ENCODE assay signal across 38 cellular contexts in genomic region chr16:7628981-7629380, GRCh38.
"Had no signal": no experiment of that assay in that cellular context is flagged by ENCODE, and none has a peak within 500 bp of the region (broad histone marks: within the 10 kb centered on the region; RNA-seq: fewer than 3 reads in every experiment).

No MANE protein-coding gene starts in this region.

- H3K4me1 ChIP-seq: adrenal gland, body of pancreas, breast epithelium had no signal

- H3K4me3 Mint-ChIP-seq: activated CD4-positive, alpha-beta memory T cell treated with anti-CD3 and anti-CD28 coated beads, Interleukin-2, amount 10 ng/mL, durations not matched to agents 7 days and 5 days; activated CD4-positive, alpha-beta T cell treated with anti-CD3 and anti-CD28 coated beads for 36 hours; activated CD4-positive, alpha-beta T cell treated with anti-CD3 and anti-CD28 coated beads, Interleukin-2, amount 10 ng/mL, durations not matched to agents 7 days and 5 days; activated CD8-positive, alpha-beta memory T cell treated with anti-CD3 and anti-CD28 coated beads, Interleukin-2, amount 10 ng/mL, durations not matched to agents 7 days and 5 days; activated CD8-positive, alpha-beta T cell treated with anti-CD3 and anti-CD28 coated beads, Interleukin-2, amount 10 ng/mL, durations not matched to agents 7 days and 5 days; activated naive CD4-positive, alpha-beta T cell treated with anti-CD3 and anti-CD28 coated beads for 36 hours; activated naive CD8-positive, alpha-beta T cell treated with anti-CD3 and anti-CD28 coated beads for 36 hours; activated T-cell treated with anti-CD3 and anti-CD28 coated beads, Interleukin-2, amount 50 U/mL, for 24 hours; activated T-helper 17 cell treated with anti-CD3 and anti-CD28 coated beads, Interleukin-2, amount 50 U/mL, for 72 hours; central memory CD8-positive, alpha-beta T cell; T-helper 1 cell treated with Interleukin-12 subunit alpha and Interleukin-12 subunit beta and Interleukin-4 antibody, amounts not matched to agents 30 μg/mL and 1 μg/mL, for 36 hours; T-helper 2 cell treated with Interferon-gamma antibody and Interleukin-4, amounts not matched to agents 5 μg/mL and 100 μg/mL, for 36 hours had no signal

- H3K36me3 Mint-ChIP-seq: activated CD8-positive, alpha-beta memory T cell treated with anti-CD3 and anti-CD28 coated beads, Interleukin-2, amount 10 ng/mL, durations not matched to agents 7 days and 5 days; activated naive CD8-positive, alpha-beta T cell treated with anti-CD3 and anti-CD28 coated beads for 36 hours had no signal

- H3K27ac Mint-ChIP-seq: activated CD4-positive, alpha-beta memory T cell treated with anti-CD3 and anti-CD28 coated beads, Interleukin-2, amount 10 ng/mL, durations not matched to agents 7 days and 5 days; activated CD4-positive, alpha-beta T cell treated with anti-CD3 and anti-CD28 coated beads for 36 hours; activated CD4-positive, alpha-beta T cell treated with anti-CD3 and anti-CD28 coated beads, Interleukin-2, amount 10 ng/mL, durations not matched to agents 7 days and 5 days; activated CD8-positive, alpha-beta memory T cell treated with anti-CD3 and anti-CD28 coated beads, Interleukin-2, amount 10 ng/mL, durations not matched to agents 7 days and 5 days; activated CD8-positive, alpha-beta T cell treated with anti-CD3 and anti-CD28 coated beads, Interleukin-2, amount 10 ng/mL, durations not matched to agents 7 days and 5 days; activated naive CD4-positive, alpha-beta T cell treated with anti-CD3 and anti-CD28 coated beads for 36 hours; activated naive CD4-positive, alpha-beta T cell treated with anti-CD3 and anti-CD28 coated beads, Interleukin-2, amount 50 U/mL, for 72 hours; activated naive CD8-positive, alpha-beta T cell treated with anti-CD3 and anti-CD28 coated beads for 36 hours; activated T-cell treated with anti-CD3 and anti-CD28 coated beads, Interleukin-2, amount 50 U/mL, for 24 hours; activated T-helper 17 cell treated with anti-CD3 and anti-CD28 coated beads, Interleukin-2, amount 50 U/mL, for 72 hours; T-helper 1 cell treated with Interleukin-12 subunit alpha and Interleukin-12 subunit beta and Interleukin-4 antibody, amounts not matched to agents 30 μg/mL and 1 μg/mL, for 36 hours; T-helper 2 cell treated with Interferon-gamma antibody and Interleukin-4, amounts not matched to agents 5 μg/mL and 100 μg/mL, for 36 hours had no signal

- DNase-seq: activated CD4-positive, alpha-beta memory T cell treated with anti-CD3 and anti-CD28 coated beads, Interleukin-2, amount 10 ng/mL, durations not matched to agents 7 days and 5 days; activated CD4-positive, alpha-beta T cell treated with anti-CD3 and anti-CD28 coated beads for 1 hour; activated CD4-positive, alpha-beta T cell treated with anti-CD3 and anti-CD28 coated beads for 36 hours; activated CD4-positive, alpha-beta T cell treated with anti-CD3 and anti-CD28 coated beads for 48 hours; activated CD4-positive, alpha-beta T cell treated with anti-CD3 and anti-CD28 coated beads, Interleukin-2, amount 10 ng/mL, durations not matched to agents 7 days and 5 days; activated CD4-positive, alpha-beta T cell treated with anti-CD3 and anti-CD28 coated beads, Interleukin-2, amount 50 U/mL, for 48 hours; activated CD4-positive, CD25-positive, alpha-beta regulatory T cell; activated CD8-positive, alpha-beta memory T cell treated with anti-CD3 and anti-CD28 coated beads for 24 hours; activated CD8-positive, alpha-beta memory T cell treated with anti-CD3 and anti-CD28 coated beads, Interleukin-2, amount 10 ng/mL, durations not matched to agents 7 days and 5 days; activated CD8-positive, alpha-beta memory T cell treated with anti-CD3 and anti-CD28 coated beads, Interleukin-2, amount 50 U/mL, for 48 hours; activated CD8-positive, alpha-beta T cell treated with anti-CD3 and anti-CD28 coated beads, Interleukin-2, amount 10 ng/mL, durations not matched to agents 7 days and 5 days; activated effector memory CD4-positive, alpha-beta T cell treated with anti-CD3 and anti-CD28 coated beads, Interleukin-2, amount 50 U/mL, for 16 hours; activated gamma-delta T cell treated with Interleukin-2 at 50 U/mL for 16 hours; activated naive CD4-positive, alpha-beta T cell; activated naive CD4-positive, alpha-beta T cell treated with anti-CD3 and anti-CD28 coated beads for 36 hours; activated naive CD4-positive, alpha-beta T cell treated with anti-CD3 and anti-CD28 coated beads, Interleukin-2, amount 50 U/mL, for 16 hours; activated naive CD8-positive, alpha-beta T cell treated with anti-CD3 and anti-CD28 coated beads for 36 hours; activated T-cell treated with anti-CD3 and anti-CD28 coated beads, Interleukin-2, amount 50 U/mL, for 24 hours; activated T-cell treated with anti-CD3 and anti-CD28 coated beads, Interleukin-2, amount 50 U/mL, for 48 hours; adrenal gland; amniotic stem cell; aorta; body of pancreas; brain microvascular endothelial cell; cerebellar nuclear complex; T-helper 1 cell; T-helper 2 cell; T-helper 9 cell had no signal

- H3K27ac ChIP-seq: adrenal gland, body of pancreas, brain microvascular endothelial cell, breast epithelium, VCaP had no signal

- H3K27me3 ChIP-seq: adrenal gland, body of pancreas, brain microvascular endothelial cell, breast epithelium had no signal

- H3K9me3 ChIP-seq: adrenal gland, body of pancreas, breast epithelium had no signal

- H3K36me3 ChIP-seq: adrenal gland, brain microvascular endothelial cell, breast epithelium had no signal

- H3K4me1 Mint-ChIP-seq: activated CD4-positive, alpha-beta memory T cell treated with anti-CD3 and anti-CD28 coated beads, Interleukin-2, amount 10 ng/mL, durations not matched to agents 7 days and 5 days; activated CD4-positive, alpha-beta T cell treated with anti-CD3 and anti-CD28 coated beads for 36 hours; activated CD4-positive, alpha-beta T cell treated with anti-CD3 and anti-CD28 coated beads, Interleukin-2, amount 10 ng/mL, durations not matched to agents 7 days and 5 days; activated CD8-positive, alpha-beta memory T cell treated with anti-CD3 and anti-CD28 coated beads, Interleukin-2, amount 10 ng/mL, durations not matched to agents 7 days and 5 days; activated naive CD8-positive, alpha-beta T cell treated with anti-CD3 and anti-CD28 coated beads for 36 hours; activated T-helper 17 cell treated with anti-CD3 and anti-CD28 coated beads, Interleukin-2, amount 50 U/mL, for 72 hours; central memory CD8-positive, alpha-beta T cell had no signal

- H3K4me3 ChIP-seq: adrenal gland, body of pancreas, breast epithelium had no signal

- ATAC-seq: activated CD4-positive, alpha-beta T cell treated with anti-CD3 and anti-CD28 coated beads for 36 hours; activated CD4-positive, CD25-positive, alpha-beta regulatory T cell treated with anti-CD3 and anti-CD28 coated beads, Interleukin-2, amount 50 U/mL, for 24 hours; activated CD8-positive, alpha-beta memory T cell treated with anti-CD3 and anti-CD28 coated beads, Interleukin-2, amount 10 ng/mL, durations not matched to agents 7 days and 5 days; activated CD8-positive, alpha-beta T cell treated with anti-CD3 and anti-CD28 coated beads, Interleukin-2, amount 10 ng/mL, durations not matched to agents 7 days and 5 days; activated naive CD4-positive, alpha-beta T cell treated with anti-CD3 and anti-CD28 coated beads, Interleukin-2, amount 50 U/mL, for 72 hours; activated T-helper 17 cell treated with anti-CD3 and anti-CD28 coated beads, Interleukin-2, amount 50 U/mL, for 72 hours; body of pancreas had no signal

- FAIRE-seq: astrocyte, TTC549 had no signal

- H3K27me3 Mint-ChIP-seq: activated CD4-positive, alpha-beta memory T cell treated with anti-CD3 and anti-CD28 coated beads, Interleukin-2, amount 10 ng/mL, durations not matched to agents 7 days and 5 days; activated CD4-positive, alpha-beta T cell treated with anti-CD3 and anti-CD28 coated beads for 36 hours; activated CD4-positive, alpha-beta T cell treated with anti-CD3 and anti-CD28 coated beads, Interleukin-2, amount 10 ng/mL, durations not matched to agents 7 days and 5 days; activated CD8-positive, alpha-beta memory T cell treated with anti-CD3 and anti-CD28 coated beads, Interleukin-2, amount 10 ng/mL, durations not matched to agents 7 days and 5 days; activated naive CD8-positive, alpha-beta T cell treated with anti-CD3 and anti-CD28 coated beads for 36 hours; activated T-cell treated with anti-CD3 and anti-CD28 coated beads, Interleukin-2, amount 50 U/mL, for 24 hours; activated T-helper 17 cell treated with anti-CD3 and anti-CD28 coated beads, Interleukin-2, amount 50 U/mL, for 72 hours; central memory CD8-positive, alpha-beta T cell had no signal
